Comparison of ENCODE assay signal across 1 cellular context in genomic region chr3:126394977-126395321, GRCh38.
TF ChIP-seq lines count a peak whose summit lies in the region.

No MANE protein-coding gene starts in this region.

TF ChIP-seq in WTC11, 78 proteins besides CTCF, POLR2A, EP300 and RAD21:
- TF ChIP-seq ARID4B (CRISPR knock-in tag; IDR thresholded peaks at IDR 0.05; ENCODE audit: borderline replicate concordance) (0 out of 2 replicates have a peak, but pooled peaks have one; percentile 3), JUN (CRISPR knock-in tag; IDR thresholded peaks at IDR 0.05) (no peak), NR1H2 (CRISPR knock-in tag; IDR thresholded peaks at IDR 0.05) (no peak), RORB (CRISPR knock-in tag; IDR thresholded peaks at IDR 0.05) (no peak)
